ENCODE assay signal across 2 cellular contexts in genomic region chr16:81730090-81731051, GRCh38.
TF ChIP-seq lines count a peak whose summit lies in the region.

No MANE protein-coding gene starts in this region.

TF ChIP-seq in A549, 52 proteins besides CTCF, POLR2A, EP300 and RAD21 (continued from another document):
- TF ChIP-seq USF2 (IDR thresholded peaks at IDR 0.05), result no peak
- TF ChIP-seq CBX2 (IDR thresholded peaks at IDR 0.05; ENCODE audit: borderline replicate concordance, low read depth), result no peak
- TF ChIP-seq, protein P1, sequence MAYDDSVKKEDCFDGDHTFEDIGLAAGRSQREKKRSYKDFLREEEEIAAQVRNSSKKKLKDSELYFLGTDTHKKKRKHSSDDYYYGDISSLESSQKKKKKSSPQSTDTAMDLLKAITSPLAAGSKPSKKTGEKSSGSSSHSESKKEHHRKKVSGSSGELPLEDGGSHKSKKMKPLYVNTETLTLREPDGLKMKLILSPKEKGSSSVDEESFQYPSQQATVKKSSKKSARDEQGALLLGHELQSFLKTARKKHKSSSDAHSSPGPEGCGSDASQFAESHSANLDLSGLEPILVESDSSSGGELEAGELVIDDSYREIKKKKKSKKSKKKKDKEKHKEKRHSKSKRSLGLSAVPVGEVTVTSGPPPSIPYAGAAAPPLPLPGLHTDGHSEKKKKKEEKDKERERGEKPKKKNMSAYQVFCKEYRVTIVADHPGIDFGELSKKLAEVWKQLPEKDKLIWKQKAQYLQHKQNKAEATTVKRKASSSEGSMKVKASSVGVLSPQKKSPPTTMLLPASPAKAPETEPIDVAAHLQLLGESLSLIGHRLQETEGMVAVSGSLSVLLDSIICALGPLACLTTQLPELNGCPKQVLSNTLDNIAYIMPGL (CRISPR knock-in tag; IDR thresholded peaks at IDR 0.05; ENCODE audit: borderline replicate concordance), result no peak
- peak; percentile 95 for TF ChIP-seq HOXB13 (CRISPR knock-in tag; IDR thresholded peaks at IDR 0.05; ENCODE audit: low read depth)
- no peak for TF ChIP-seq ZC3H11A (IDR thresholded peaks at IDR 0.05)
- TF ChIP-seq NPAS2 (CRISPR knock-in tag; IDR thresholded peaks at IDR 0.05; ENCODE audit: borderline replicate concordance), result no peak
- peak; percentile 97 for TF ChIP-seq MAX (IDR thresholded peaks at IDR 0.05)
- TF ChIP-seq MYC (IDR thresholded peaks at IDR 0.05; ENCODE audit: borderline replicate concordance, low read length), result no peak
- peak; percentile 50 to 88; a peak in 4 of 5 replicates for TF ChIP-seq JUN (IDR thresholded peaks at IDR 0.05)
- no peak for TF ChIP-seq CBX8 (IDR thresholded peaks at IDR 0.05)
- no peak for TF ChIP-seq KDM1A (IDR thresholded peaks at IDR 0.05; ENCODE audit: low read depth)
- TF ChIP-seq, protein P2, sequence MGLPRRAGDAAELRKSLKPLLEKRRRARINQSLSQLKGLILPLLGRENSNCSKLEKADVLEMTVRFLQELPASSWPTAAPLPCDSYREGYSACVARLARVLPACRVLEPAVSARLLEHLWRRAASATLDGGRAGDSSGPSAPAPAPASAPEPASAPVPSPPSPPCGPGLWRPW (IDR thresholded peaks at IDR 0.05), result no peak
- TF ChIP-seq HDAC2 (IDR thresholded peaks at IDR 0.05), result no peak
- TF ChIP-seq KDM5A (IDR thresholded peaks at IDR 0.05), result no peak
- TF ChIP-seq JUNB (IDR thresholded peaks at IDR 0.05), result no peak
- no peak; the same call in 1 of the 2 replicates for TF ChIP-seq ZNF302 (CRISPR knock-in tag; IDR thresholded peaks at IDR 0.05)
- TF ChIP-seq REST (IDR thresholded peaks at IDR 0.05), result no peak

TF ChIP-seq in H1, 55 proteins besides CTCF, POLR2A, EP300 and RAD21 (continued from another document):
- TF ChIP-seq CHD7 (IDR thresholded peaks at IDR 0.05; ENCODE audit: insufficient replicate concordance, low read length) (no peak), NRF1 (IDR thresholded peaks at IDR 0.05; ENCODE audit: low read depth, low read length) (no peak), RXRA (IDR thresholded peaks at IDR 0.05; ENCODE audit: insufficient read depth, low read depth, low read length) (0 out of 2 replicates have a peak, but pooled peaks have one; percentile 20), TAF1 (IDR thresholded peaks at IDR 0.05; ENCODE audit: low read depth, low read length) (peak; percentile 41), SP4 (IDR thresholded peaks at IDR 0.05; ENCODE audit: low read length) (no peak), TBP (IDR thresholded peaks at IDR 0.05; ENCODE audit: low read depth, low read length) (0 out of 2 replicates have a peak, but pooled peaks have one; percentile 45), EGR1 (IDR thresholded peaks at IDR 0.05; ENCODE audit: borderline replicate concordance, low read depth, low read length) (0 out of 2 replicates have a peak, but pooled peaks have one; percentile 10), CBX8 (IDR thresholded peaks at IDR 0.05; ENCODE audit: borderline replicate concordance, low read depth, low read length) (no peak), SIRT6 (IDR thresholded peaks at IDR 0.05; ENCODE audit: low read length) (no peak), RNF2 (IDR thresholded peaks at IDR 0.05; ENCODE audit: borderline replicate concordance, low read depth, low read length, missing control alignments, poor library complexity, severe bottlenecking) (no peak)
- TF ChIP-seq, protein P3, sequence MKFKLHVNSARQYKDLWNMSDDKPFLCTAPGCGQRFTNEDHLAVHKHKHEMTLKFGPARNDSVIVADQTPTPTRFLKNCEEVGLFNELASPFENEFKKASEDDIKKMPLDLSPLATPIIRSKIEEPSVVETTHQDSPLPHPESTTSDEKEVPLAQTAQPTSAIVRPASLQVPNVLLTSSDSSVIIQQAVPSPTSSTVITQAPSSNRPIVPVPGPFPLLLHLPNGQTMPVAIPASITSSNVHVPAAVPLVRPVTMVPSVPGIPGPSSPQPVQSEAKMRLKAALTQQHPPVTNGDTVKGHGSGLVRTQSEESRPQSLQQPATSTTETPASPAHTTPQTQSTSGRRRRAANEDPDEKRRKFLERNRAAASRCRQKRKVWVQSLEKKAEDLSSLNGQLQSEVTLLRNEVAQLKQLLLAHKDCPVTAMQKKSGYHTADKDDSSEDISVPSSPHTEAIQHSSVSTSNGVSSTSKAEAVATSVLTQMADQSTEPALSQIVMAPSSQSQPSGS (IDR thresholded peaks at IDR 0.05; ENCODE audit: low read length), result no peak
